ENCODE assay signal across 8 cellular contexts in genomic region chr11:12167098-12167999, GRCh38. TPM values are rescaled to one million over a fixed set of nuclear protein-coding genes. Genes with fewer than 3 reads are reported as not detected.
DNase-seq lines count a peak whose midpoint lies in the region; ATAC-seq lines count a peak whose summit lies in the region.

No MANE protein-coding gene starts in this region.

- H3K4me1 ChIP-seq in muscle layer of duodenum (ENCODE audit: control insufficient read depth in 1 of 2, insufficient read depth in 2 of 2, low read length in 2 of 2): peaks cover 12 to 23% of the 10 kb centered on the region in 2 donors

- no peaks in the 10 kb centered on the region for H3K27me3 ChIP-seq in muscle layer of duodenum (ENCODE audit: low read depth, low read length)

- peak overlapping the region; percentile 7 for H3K27ac ChIP-seq in muscle layer of duodenum (ENCODE audit: low read length)

- no peaks in the 10 kb centered on the region for H3K9me3 Mint-ChIP-seq in stimulated activated naive B cell treated with anti-CD40 and anti-IgM and Interleukin-4, amounts not matched to agents 10 μg/mL and 1 μg/mL and 100 μg/mL, for 72 hours

- no peak overlapping the region for H3K27ac Mint-ChIP-seq in stimulated activated naive B cell treated with anti-CD40 and anti-IgM and Interleukin-4, amounts not matched to agents 10 μg/mL and 1 μg/mL and 100 μg/mL, for 72 hours

- H3K4me3 ChIP-seq in muscle layer of duodenum (ENCODE audit: low read depth in 1 of 2, low read length in 2 of 2): no peak overlapping the region

- H3K4me3 Mint-ChIP-seq in stimulated activated naive B cell treated with anti-CD40 and anti-IgM and Interleukin-4, amounts not matched to agents 10 μg/mL and 1 μg/mL and 100 μg/mL, for 72 hours: no peak overlapping the region

- ATAC-seq in HG03432 (IDR thresholded peaks at IDR 0.05; ENCODE audit: unreplicated experiment): no peak
- no peak for ATAC-seq in stimulated activated naive B cell treated with anti-CD40 and anti-IgM and Interleukin-4, amounts not matched to agents 10 μg/mL and 1 μg/mL and 100 μg/mL, for 72 hours (replicated peaks)

- no peaks in the 10 kb centered on the region for H3K36me3 Mint-ChIP-seq in stimulated activated naive B cell treated with anti-CD40 and anti-IgM and Interleukin-4, amounts not matched to agents 10 μg/mL and 1 μg/mL and 100 μg/mL, for 72 hours

- peaks cover 7 to 20% of the 10 kb centered on the region in 2 donors for H3K36me3 ChIP-seq in muscle layer of duodenum (ENCODE audit: control insufficient read depth in 1 of 2, insufficient read depth in 2 of 2, low read length in 2 of 2)

- H3K27me3 Mint-ChIP-seq in stimulated activated naive B cell treated with anti-CD40 and anti-IgM and Interleukin-4, amounts not matched to agents 10 μg/mL and 1 μg/mL and 100 μg/mL, for 72 hours: peaks cover 4 to 8% of the 10 kb centered on the region in 2 donors

- DNase-seq in ELR (ENCODE audit: low read depth) (peak; percentile 98), NCI-H460 (ENCODE audit: extremely low read depth, low read depth) (peak; percentile 38), cerebellar cortex (ENCODE audit: low spot score) (peak; percentile 41), iPS-NIHi11 (ENCODE audit: low spot score) (no peak)
- DNase-seq in effector CD8-positive, alpha-beta T cell (lab: John Stamatoyannopoulos, UW): no peak
- no peak for DNase-seq in stimulated activated naive B cell treated with anti-CD40 and anti-IgM and Interleukin-4, amounts not matched to agents 10 μg/mL and 1 μg/mL and 100 μg/mL, for 72 hours

- H3K9me3 ChIP-seq in muscle layer of duodenum (ENCODE audit: control insufficient read depth in 1 of 2, low read length in 2 of 2): no peaks in the 10 kb centered on the region

- no peaks in the 10 kb centered on the region for H3K4me1 Mint-ChIP-seq in stimulated activated naive B cell treated with anti-CD40 and anti-IgM and Interleukin-4, amounts not matched to agents 10 μg/mL and 1 μg/mL and 100 μg/mL, for 72 hours

RNA-seq across cellular contexts. Expression of gene MICAL2, which starts 57.0 kb away (rescaled TPM):
- total RNA-seq in NCI-H460 (2014; rRNA removed; shearing (Covaris generic)): 0.63 and 1.4 TPM in 2 replicates
- polyA plus RNA-seq in NCI-H460 (2014; cell fraction: nucleus; rRNA removed): 1.4 TPM in 2 replicates

Comparison
In these comparisons a context has a peak if more than half of its experiments do, and no peak if none do; other contexts are left out.
1. DNase-seq: peak in ELR (single experiment), NCI-H460 (single experiment) and cerebellar cortex (single experiment); none in iPS-NIHi11 (single experiment), effector CD8-positive, alpha-beta T cell (single experiment) and stimulated activated naive B cell treated with anti-CD40 and anti-IgM and Interleukin-4, amounts not matched to agents 10 μg/mL and 1 μg/mL and 100 μg/mL, for 72 hours (single experiment).